ENCODE assay signal across 1 cellular context in genomic region chr10:30154561-30154960, GRCh38.
TF ChIP-seq lines count a peak whose summit lies in the region.

No MANE protein-coding gene starts in this region.

TF ChIP-seq in SK-N-SH treated with all-trans-retinoic acid at 6 μM for 48 hours, 23 proteins besides CTCF, POLR2A, EP300 and RAD21 (continued from another document):
- no peak for TF ChIP-seq TSHZ2 (CRISPR knock-in tag; IDR thresholded peaks at IDR 0.05)
- TF ChIP-seq ZFP3 (CRISPR knock-in tag; IDR thresholded peaks at IDR 0.05): no peak
- TF ChIP-seq SNAI2 (CRISPR knock-in tag; IDR thresholded peaks at IDR 0.05): no peak
- TF ChIP-seq ZFP30 (CRISPR knock-in tag; IDR thresholded peaks at IDR 0.05): no peak
- TF ChIP-seq ZNF70 (CRISPR knock-in tag; IDR thresholded peaks at IDR 0.05): no peak
- no peak for TF ChIP-seq CSDC2 (CRISPR knock-in tag; IDR thresholded peaks at IDR 0.05)
- no peak for TF ChIP-seq POU6F1 (CRISPR knock-in tag; IDR thresholded peaks at IDR 0.05; ENCODE audit: borderline replicate concordance, low read depth)
- no peak for TF ChIP-seq CREB5 (CRISPR knock-in tag; IDR thresholded peaks at IDR 0.05; ENCODE audit: low read depth)
